24 cellular contexts compared by ENCODE assay signal in the genomic region with DNA sequence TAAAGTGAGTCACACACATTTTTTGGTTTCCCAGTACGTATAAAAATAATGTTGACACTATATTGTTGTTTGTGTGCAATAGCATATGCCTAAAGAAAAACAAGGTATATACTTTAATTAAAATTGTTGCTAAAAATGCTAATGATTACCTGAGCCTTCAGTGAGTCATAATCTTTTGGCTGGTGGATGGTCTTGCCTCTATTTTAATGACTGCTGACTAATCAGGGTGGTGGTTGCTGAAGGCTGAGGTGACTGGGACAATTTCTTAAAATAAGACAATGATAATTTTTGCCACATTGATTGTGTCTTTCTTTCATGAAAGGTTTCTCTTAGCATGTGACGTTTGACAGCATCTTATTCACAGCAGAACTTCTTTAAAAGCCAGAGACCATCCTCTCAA. TPM values are rescaled to one million over a fixed set of nuclear protein-coding genes. Genes with fewer than 3 reads are reported as not detected.
"Had no signal": no experiment of that assay in that cellular context is flagged by ENCODE, and none has a peak within 500 bp of the region (broad histone marks: within the 10 kb centered on the region; RNA-seq: fewer than 3 reads in every experiment).

No MANE protein-coding gene starts in this region.

- H3K4me1 ChIP-seq: neural progenitor cell, spleen had no signal

- H3K36me3 ChIP-seq: cardiac muscle cell, neural progenitor cell, spleen, thoracic aorta had no signal

- H3K27ac ChIP-seq: cardiac muscle cell, neural progenitor cell, spleen, thoracic aorta had no signal

- DNase-seq: activated CD4-positive, alpha-beta T cell treated with anti-CD3 and anti-CD28 coated beads for 36 hours; activated CD4-positive, CD25-positive, alpha-beta regulatory T cell; activated CD8-positive, alpha-beta memory T cell treated with anti-CD3 and anti-CD28 coated beads, Interleukin-2, amount 10 ng/mL, durations not matched to agents 7 days and 5 days; activated CD8-positive, alpha-beta T cell treated with anti-CD3 and anti-CD28 coated beads, Interleukin-2, amount 10 ng/mL, durations not matched to agents 7 days and 5 days; activated T-cell treated with anti-CD3 and anti-CD28 coated beads, Interleukin-2, amount 50 U/mL, for 48 hours; cortex of kidney; effector memory CD8-positive, alpha-beta T cell; head of caudate nucleus; midbrain; natural killer cell; right cardiac atrium; spleen; stimulated activated naive CD8-positive, alpha-beta T cell treated with anti-CD3 and anti-CD28 coated beads, Interleukin-15, Interleukin-2, amounts not matched to agents 100 U/mL and 50 U/mL, for 24 hours; trophoblast cell had no signal

- ATAC-seq: activated CD4-positive, alpha-beta T cell treated with anti-CD3 and anti-CD28 coated beads for 36 hours; activated CD8-positive, alpha-beta memory T cell treated with anti-CD3 and anti-CD28 coated beads, Interleukin-2, amount 10 ng/mL, durations not matched to agents 7 days and 5 days; activated CD8-positive, alpha-beta T cell treated with anti-CD3 and anti-CD28 coated beads, Interleukin-2, amount 10 ng/mL, durations not matched to agents 7 days and 5 days; effector memory CD8-positive, alpha-beta T cell; natural killer cell; right cardiac atrium; stimulated activated naive CD8-positive, alpha-beta T cell treated with anti-CD3 and anti-CD28 coated beads, Interleukin-15, Interleukin-2, amounts not matched to agents 100 U/mL and 50 U/mL, for 24 hours had no signal

- H3K27me3 ChIP-seq: cardiac muscle cell, neural progenitor cell, spleen had no signal

- H3K4me3 ChIP-seq: cardiac muscle cell, neural progenitor cell, spleen, thoracic aorta had no signal

RNA-seq across cellular contexts. Expression of a gene that starts 21.0 kb away (rescaled TPM):
- total RNA-seq: activated CD4-positive, alpha-beta T cell treated with anti-CD3 and anti-CD28 coated beads for 36 hours; activated CD8-positive, alpha-beta memory T cell treated with anti-CD3 and anti-CD28 coated beads, Interleukin-2, amount 10 ng/mL, durations not matched to agents 7 days and 5 days; activated CD8-positive, alpha-beta T cell treated with anti-CD3 and anti-CD28 coated beads, Interleukin-2, amount 10 ng/mL, durations not matched to agents 7 days and 5 days; activated T-helper 2 cell treated with anti-CD3 and anti-CD28 coated beads, Interferon-gamma antibody, Interleukin-2, Interleukin-4, amounts not matched to agents 10 μg/mL and 5 μg/mL and 100 μg/mL, durations not matched to agents 14 hours and 24 hours and 36 hours; cardiac muscle cell; cerebellum; kidney epithelial cell; lower leg skin; natural killer cell; omental fat pad; pulmonary artery endothelial cell; right cardiac atrium; spleen; subcutaneous adipose tissue had no signal
- polyA plus RNA-seq: cardiac muscle cell, right cardiac atrium, spleen had no signal
